In genomic region chr12:119227292-119227691, GRCh38 we compare ENCODE assay signal across 1 cellular context.
TF ChIP-seq lines count a peak whose summit lies in the region.

No MANE protein-coding gene starts in this region.

TF ChIP-seq in H1, 55 proteins besides CTCF, POLR2A, EP300 and RAD21 (continued from another document):
- no peak for TF ChIP-seq RBBP5 (IDR thresholded peaks at IDR 0.05; ENCODE audit: borderline replicate concordance, low read depth, low read length)
- no peak for TF ChIP-seq JUND (IDR thresholded peaks at IDR 0.05; ENCODE audit: low read length)
- TF ChIP-seq BCL11A (IDR thresholded peaks at IDR 0.05; ENCODE audit: low read depth in 2 of 2, low read length in 2 of 2) = no peak
TF ChIP-seq in H1: peak in this region for 0.
